24 cellular contexts compared by ENCODE assay signal in the genomic region with DNA sequence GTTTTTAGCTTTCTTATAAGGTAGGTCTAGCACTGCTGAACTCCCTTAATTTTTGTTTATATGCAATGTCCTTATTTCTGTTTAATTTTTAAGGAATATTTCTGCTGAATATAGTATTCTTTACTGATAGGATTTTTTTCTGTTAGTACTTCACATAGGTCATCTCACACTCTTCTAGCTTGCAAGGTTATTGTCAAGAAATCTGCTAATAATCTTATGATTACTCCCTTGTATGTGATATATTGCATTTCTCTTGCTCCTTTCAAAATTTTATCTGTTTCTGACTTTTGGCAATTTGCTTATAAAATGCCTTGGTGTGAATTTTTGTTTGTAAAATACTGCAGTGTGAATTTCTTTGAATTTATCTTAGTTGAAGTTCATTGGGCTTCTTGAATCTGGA.
"Had no signal": no experiment of that assay in that cellular context is flagged by ENCODE, and none has a peak within 500 bp of the region (broad histone marks: within the 10 kb centered on the region; RNA-seq: fewer than 3 reads in every experiment).

No MANE protein-coding gene starts in this region.

- H3K9me3 ChIP-seq: suprapubic skin, testis, thoracic aorta, thyroid gland, upper lobe of left lung, upper lobe of right lung, uterus, vagina had no signal

- DNase-seq: stimulated activated CD4-positive, alpha-beta T cell treated with anti-CD3 and anti-CD28 coated beads, Interleukin-2, amount 100 ng/mL, for 48 hours; stimulated activated CD4-positive, alpha-beta T cell treated with anti-CD3 and anti-CD28 coated beads, Interleukin-4, amount 100 ng/mL, for 1 hour; stimulated activated CD4-positive, alpha-beta T cell treated with anti-CD3 and anti-CD28 coated beads, Interleukin-4, amount 100 ng/mL, for 24 hours; stimulated activated CD4-positive, alpha-beta T cell treated with anti-CD3 and anti-CD28 coated beads, Interleukin-4, amount 100 ng/mL, for 4 hours; stimulated activated CD8-positive, alpha-beta memory T cell treated with anti-CD3 and anti-CD28 coated beads, Interleukin-4, amount 100 ng/mL, for 48 hours; stimulated activated naive B cell treated with anti-CD40 and anti-IgM and Interleukin-4, amounts not matched to agents 10 μg/mL and 1 μg/mL and 100 μg/mL, for 72 hours; stimulated activated naive CD4-positive, alpha-beta T cell; stimulated activated naive CD4-positive, alpha-beta T cell treated with Interleukin-2 at 50 U/mL for 16 hours; stimulated activated naive CD8-positive, alpha-beta T cell treated with anti-CD3 and anti-CD28 coated beads, Interleukin-15, amount 100 ng/mL, for 72 hours; stimulated activated naive CD8-positive, alpha-beta T cell treated with anti-CD3 and anti-CD28 coated beads, Interleukin-15, Interleukin-2, amounts not matched to agents 100 U/mL and 50 U/mL, for 24 hours; stomach; substantia nigra; testis; thyroid gland; tibial artery; transverse colon; trophoblast cell; upper lobe of left lung; upper lobe of right lung; uterus had no signal

- H3K36me3 ChIP-seq: stomach, suprapubic skin, thoracic aorta, thyroid gland, tibial artery, tibial nerve, transverse colon, upper lobe of left lung, upper lobe of right lung, uterus, vagina had no signal

- H3K27ac ChIP-seq: stomach, suprapubic skin, testis, thoracic aorta, thyroid gland, tibial artery, tibial nerve, transverse colon, upper lobe of left lung, upper lobe of right lung, uterus, vagina had no signal

- H3K4me1 ChIP-seq: stomach, suprapubic skin, testis, thyroid gland, tibial artery, tibial nerve, transverse colon, upper lobe of left lung, upper lobe of right lung, uterus, vagina had no signal

- H3K4me3 ChIP-seq: stomach, suprapubic skin, testis, thoracic aorta, thyroid gland, tibial artery, tibial nerve, transverse colon, upper lobe of left lung, upper lobe of right lung, uterus, vagina had no signal

- H3K27me3 ChIP-seq: stomach, suprapubic skin, testis, thyroid gland, tibial artery, tibial nerve, transverse colon, upper lobe of left lung, upper lobe of right lung, uterus, vagina had no signal
